In genomic region chr2:87455209-87455842, GRCh38 we compare ENCODE assay signal across 8 cellular contexts.
DNase-seq lines count a peak whose midpoint lies in the region; ATAC-seq and TF ChIP-seq lines count a peak whose summit lies in the region.
"Not testable (repeated sequence)": the region's sequence is repeated elsewhere in the genome, so short reads cannot be mapped to it uniquely, and the experiment has no call there.

No MANE protein-coding gene starts in this region.

- peak overlapping the region; percentile 65 for H3K4me3 Mint-ChIP-seq in activated naive CD8-positive, alpha-beta T cell treated with anti-CD3 and anti-CD28 coated beads, Interleukin-2, amount 10 ng/mL, durations not matched to agents 7 days and 5 days
- peak overlapping the region in 5 of 10 donors; percentile 10 to 66 (median 48) for H3K4me3 Mint-ChIP-seq in naive thymus-derived CD4-positive, alpha-beta T cell

- H3K4me1 Mint-ChIP-seq in activated naive CD8-positive, alpha-beta T cell treated with anti-CD3 and anti-CD28 coated beads, Interleukin-2, amount 10 ng/mL, durations not matched to agents 7 days and 5 days = peaks cover 16% of the 10 kb centered on the region
- H3K4me1 Mint-ChIP-seq in naive thymus-derived CD4-positive, alpha-beta T cell = peaks cover 0 to 13% (median 0%) of the 10 kb centered on the region in 7 donors

- DNase-seq in PC-3; activated naive CD8-positive, alpha-beta T cell treated with anti-CD3 and anti-CD28 coated beads, Interleukin-2, amount 10 ng/mL, durations not matched to agents 7 days and 5 days; fibroblast of pulmonary artery (ENCODE audit: low read depth); naive thymus-derived CD4-positive, alpha-beta T cell; tibial artery: not testable (repeated sequence)

- not testable (repeated sequence) for H3K9me3 ChIP-seq in PC-3 (ENCODE audit: low read length); naive thymus-derived CD4-positive, alpha-beta T cell (ENCODE audit: control insufficient read depth in 2 of 3, low read length in 3 of 3); tibial artery

- H3K36me3 Mint-ChIP-seq in activated naive CD8-positive, alpha-beta T cell treated with anti-CD3 and anti-CD28 coated beads, Interleukin-2, amount 10 ng/mL, durations not matched to agents 7 days and 5 days = not testable (repeated sequence)
- peaks cover 0 to 11% (median 0%) of the 10 kb centered on the region in 5 donors for H3K36me3 Mint-ChIP-seq in naive thymus-derived CD4-positive, alpha-beta T cell

- H3K27ac Mint-ChIP-seq in activated naive CD8-positive, alpha-beta T cell treated with anti-CD3 and anti-CD28 coated beads, Interleukin-2, amount 10 ng/mL, durations not matched to agents 7 days and 5 days = not testable (repeated sequence)
- H3K27ac Mint-ChIP-seq in naive thymus-derived CD4-positive, alpha-beta T cell = peak overlapping the region in 1 of 9 donors; percentile 53

- BruUV-seq in PC-3 (replicated peaks; lab: Mats Ljungman, UMichigan) = not testable (repeated sequence)

- H3K27me3 Mint-ChIP-seq in activated naive CD8-positive, alpha-beta T cell treated with anti-CD3 and anti-CD28 coated beads, Interleukin-2, amount 10 ng/mL, durations not matched to agents 7 days and 5 days; naive thymus-derived CD4-positive, alpha-beta T cell: not testable (repeated sequence)

- intact Hi-C loops in PC-3 (cut with micrococcal nuclease); naive thymus-derived CD4-positive, alpha-beta T cell (cut with micrococcal nuclease); tibial artery (cut with DNase I; ENCODE audit: low total_unique reads): not testable (repeated sequence)

- not testable (repeated sequence) for H4K20me1 ChIP-seq in PC-3 (ENCODE audit: low read length)

- H3K4me1 ChIP-seq in PC-3 (ENCODE audit: insufficient read depth, low read length) (peaks cover 20% of the 10 kb centered on the region), tibial artery (peaks cover 0 to 25% (median 10%) of the 10 kb centered on the region in 4 donors)
- peaks cover 0 to 10% of the 10 kb centered on the region in 2 donors for H3K4me1 ChIP-seq in naive thymus-derived CD4-positive, alpha-beta T cell (ENCODE audit: control insufficient read depth in 2 of 2, insufficient read depth in 2 of 2, low read length in 2 of 2)

- peak; percentile 51 for ATAC-seq in GM21528 (IDR thresholded peaks at IDR 0.05; ENCODE audit: low FRiP score, unreplicated experiment)
- ATAC-seq in HG03097 (IDR thresholded peaks at IDR 0.05; ENCODE audit: low FRiP score, unreplicated experiment) = peak; percentile 47
- ATAC-seq in PC-3 = peak; percentile 57
- ATAC-seq in activated naive CD8-positive, alpha-beta T cell treated with anti-CD3 and anti-CD28 coated beads, Interleukin-2, amount 10 ng/mL, durations not matched to agents 7 days and 5 days (ENCODE audit: low read depth) = peak; percentile 38
- ATAC-seq in naive thymus-derived CD4-positive, alpha-beta T cell = peak; percentile 73

- H3K9ac ChIP-seq in PC-3 (ENCODE audit: low read length) = peak overlapping the region; percentile 77

- H3K4me2 ChIP-seq in PC-3 (ENCODE audit: low read length) = peak overlapping the region; percentile 71

- H3K27me3 ChIP-seq in PC-3 (ENCODE audit: low read length); naive thymus-derived CD4-positive, alpha-beta T cell (ENCODE audit: control insufficient read depth in 2 of 2, insufficient read depth in 2 of 2, low read length in 2 of 2); tibial artery: not testable (repeated sequence)

- H3K9me3 Mint-ChIP-seq in activated naive CD8-positive, alpha-beta T cell treated with anti-CD3 and anti-CD28 coated beads, Interleukin-2, amount 10 ng/mL, durations not matched to agents 7 days and 5 days; naive thymus-derived CD4-positive, alpha-beta T cell: not testable (repeated sequence)

- not testable (repeated sequence) for H2AFZ ChIP-seq in PC-3 (ENCODE audit: low read length)

- H3K4me3 ChIP-seq in GM08714 (ENCODE audit: low read length) (peak overlapping the region; percentile 71; the same call in 1 of the 2 replicates), PC-3 (ENCODE audit: low read length) (peak overlapping the region; percentile 71), fibroblast of pulmonary artery (replicated peaks; ENCODE audit: low read depth, low read length) (peak overlapping the region; percentile 55), tibial artery (peak overlapping the region; percentile 48)
- peak overlapping the region; percentile 43 for H3K4me3 ChIP-seq in naive thymus-derived CD4-positive, alpha-beta T cell (ENCODE audit: low read length)

- peaks cover 35% of the 10 kb centered on the region for H3K79me2 ChIP-seq in PC-3 (ENCODE audit: low read length)

- not testable (repeated sequence) for TF ChIP-seq CTCF in PC-3 (conservative IDR thresholded peaks at IDR 0.05; ENCODE audit: low read depth, low read length); fibroblast of pulmonary artery (IDR thresholded peaks at IDR 0.05; ENCODE audit: low read length, missing control alignments); tibial artery (IDR thresholded peaks at IDR 0.05)

- H3K36me3 ChIP-seq in PC-3 (ENCODE audit: low read depth, low read length); naive thymus-derived CD4-positive, alpha-beta T cell (ENCODE audit: control insufficient read depth in 2 of 3, insufficient read depth in 3 of 3, low read length in 3 of 3); tibial artery: not testable (repeated sequence)

- H3K27ac ChIP-seq in PC-3 (ENCODE audit: low read length) (peak overlapping the region; percentile 71), tibial artery (peak overlapping the region in 1 of 2 donors; percentile 65)
- H3K27ac ChIP-seq in naive thymus-derived CD4-positive, alpha-beta T cell (ENCODE audit: low read depth, low read length) = not testable (repeated sequence)

- not testable (repeated sequence) for H3F3A ChIP-seq in PC-3 (ENCODE audit: low read length, unreplicated experiment)

- CTCF ChIA-PET in PC-3 (lab: Charles Lee); naive thymus-derived CD4-positive, alpha-beta T cell (lab: Charles Lee): not testable (repeated sequence)

- POLR2A ChIA-PET in PC-3 (lab: Charles Lee; ENCODE audit: unreplicated experiment); activated naive CD8-positive, alpha-beta T cell treated with anti-CD3 and anti-CD28 coated beads, Interleukin-2, amount 10 ng/mL, durations not matched to agents 7 days and 5 days (lab: Charles Lee); naive thymus-derived CD4-positive, alpha-beta T cell (lab: Charles Lee): not testable (repeated sequence)

- H3K9me2 ChIP-seq in PC-3 (replicated peaks; ENCODE audit: low read length) = not testable (repeated sequence)
